ENCODE assay signal across 14 cellular contexts in the genomic region with DNA sequence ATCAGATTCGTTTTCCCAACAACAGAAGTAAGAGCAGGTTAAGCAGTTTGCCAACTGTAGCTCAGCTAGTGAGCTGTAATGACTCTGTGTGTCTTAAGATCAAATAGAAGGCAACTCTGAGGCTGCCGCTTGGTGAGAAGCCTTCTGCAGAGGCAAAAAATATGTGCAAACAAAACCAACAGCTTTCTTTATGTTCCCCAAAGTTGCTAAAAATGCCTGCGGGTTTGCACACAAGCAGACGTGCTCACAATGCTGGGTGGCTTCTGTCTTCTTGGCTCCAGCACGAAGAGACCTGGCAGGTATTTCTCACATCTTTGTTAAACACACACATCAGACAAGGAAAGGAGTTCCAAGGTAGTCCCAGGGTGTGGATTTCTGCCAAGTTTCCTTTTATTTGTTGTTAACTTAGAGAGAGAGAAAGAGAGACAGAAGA.
DNase-seq lines count a peak whose midpoint lies in the region; ATAC-seq and TF ChIP-seq lines count a peak whose summit lies in the region.
"Had no signal": no experiment of that assay in that cellular context is flagged by ENCODE, and none has a peak within 500 bp of the region (broad histone marks: within the 10 kb centered on the region; RNA-seq: fewer than 3 reads in every experiment).

No MANE protein-coding gene starts in this region.

- peaks cover 64% of the 10 kb centered on the region for H3K4me1 Mint-ChIP-seq in activated T-cell treated with anti-CD3 and anti-CD28 coated beads, Interleukin-2, amount 50 U/mL, for 24 hours (ENCODE audit: low read depth)
- H3K4me1 Mint-ChIP-seq in immature natural killer cell, result peaks cover 63 to 66% of the 10 kb centered on the region in 2 donors

- H3K27me3 ChIP-seq in stomach smooth muscle (ENCODE audit: control insufficient read depth in 1 of 2, insufficient read depth in 2 of 2, low read length in 2 of 2), result no peaks in the 10 kb centered on the region
- H3K27me3 ChIP-seq: esophagus muscularis mucosa had no signal

- no peaks in the 10 kb centered on the region for H3K36me3 ChIP-seq in stomach smooth muscle (ENCODE audit: control insufficient read depth in 2 of 2, insufficient read depth in 2 of 2, low read length in 2 of 2)
- H3K36me3 ChIP-seq: esophagus muscularis mucosa had no signal

- no peak overlapping the region for H3K9ac ChIP-seq in stomach smooth muscle (ENCODE audit: low read length in 2 of 2)

- H3K36me3 Mint-ChIP-seq in activated T-cell treated with anti-CD3 and anti-CD28 coated beads, Interleukin-2, amount 50 U/mL, for 24 hours (ENCODE audit: low read depth), result no peaks in the 10 kb centered on the region
- H3K36me3 Mint-ChIP-seq in immature natural killer cell, result no peaks in the 10 kb centered on the region
- H3K36me3 Mint-ChIP-seq: type B pancreatic cell had no signal

- no peaks in the 10 kb centered on the region for H3K9me3 ChIP-seq in stomach smooth muscle (ENCODE audit: control insufficient read depth in 2 of 2, low read length in 2 of 2)
- H3K9me3 ChIP-seq: esophagus muscularis mucosa had no signal

- TF ChIP-seq CTCF in VCaP (conservative IDR thresholded peaks at IDR 0.05), result no peak

- peaks cover 6% of the 10 kb centered on the region for H3K9me3 Mint-ChIP-seq in activated T-cell treated with anti-CD3 and anti-CD28 coated beads, Interleukin-2, amount 50 U/mL, for 24 hours
- H3K9me3 Mint-ChIP-seq in immature natural killer cell, result no peaks in the 10 kb centered on the region
- H3K9me3 Mint-ChIP-seq: type B pancreatic cell had no signal

- peak overlapping the region; percentile 44 for H3K27ac Mint-ChIP-seq in activated T-cell treated with anti-CD3 and anti-CD28 coated beads, Interleukin-2, amount 50 U/mL, for 24 hours
- peak overlapping the region; percentile 83 to 89 (median 87) for H3K27ac Mint-ChIP-seq in immature natural killer cell
- H3K27ac Mint-ChIP-seq: type B pancreatic cell had no signal

- H3K4me3 ChIP-seq in stomach smooth muscle (ENCODE audit: low read length in 2 of 2), result no peak overlapping the region
- H3K4me3 ChIP-seq: esophagus muscularis mucosa, lung had no signal

- no peak for ATAC-seq in GM18907 (IDR thresholded peaks at IDR 0.05; ENCODE audit: unreplicated experiment)
- ATAC-seq in HG03045 (IDR thresholded peaks at IDR 0.05; ENCODE audit: unreplicated experiment), result no peak

- H3K27ac ChIP-seq in VCaP (peak overlapping the region; percentile 94), stomach smooth muscle (ENCODE audit: low read length) (peak overlapping the region; percentile 31)
- H3K27ac ChIP-seq: esophagus muscularis mucosa had no signal

- H3K4me1 ChIP-seq in stomach smooth muscle (ENCODE audit: control insufficient read depth, insufficient read depth, low read length), result peaks cover 3% of the 10 kb centered on the region

- DNase-seq in activated T-cell treated with anti-CD3 and anti-CD28 coated beads, Interleukin-2, amount 50 U/mL, for 24 hours, result no peak
- no peak for DNase-seq in activated T-cell treated with anti-CD3 and anti-CD28 coated beads, Interleukin-2, amount 50 U/mL, for 1 hour
- DNase-seq in immature natural killer cell (peak in 2 of 3 donors; percentile 24 to 34), NOMO-1 (lab: John Stamatoyannopoulos, UW; ENCODE audit: unreplicated experiment in 2 of 2) (no peak)
- DNase-seq: activated CD4-positive, alpha-beta T cell treated with anti-CD3 and anti-CD28 coated beads for 4 hours; cerebellar nuclear complex; NCI-H446 had no signal

- no peaks in the 10 kb centered on the region for H3K27me3 Mint-ChIP-seq in activated T-cell treated with anti-CD3 and anti-CD28 coated beads, Interleukin-2, amount 50 U/mL, for 24 hours
- H3K27me3 Mint-ChIP-seq in immature natural killer cell (ENCODE audit: low read depth in 3 of 3), result peaks cover 0 to 7% (median 1%) of the 10 kb centered on the region in 3 donors
- H3K27me3 Mint-ChIP-seq: type B pancreatic cell had no signal

- no peak overlapping the region for H3K4me3 Mint-ChIP-seq in activated T-cell treated with anti-CD3 and anti-CD28 coated beads, Interleukin-2, amount 50 U/mL, for 24 hours
- H3K4me3 Mint-ChIP-seq in immature natural killer cell, result peak overlapping the region; percentile 70 to 88 (median 81)
- H3K4me3 Mint-ChIP-seq: type B pancreatic cell had no signal

Comparison
In these comparisons a context has a peak if more than half of its experiments do, and no peak if none do; other contexts are left out.
1. DNase-seq: peak in immature natural killer cell (2 of 3); none in activated T-cell treated with anti-CD3 and anti-CD28 coated beads, Interleukin-2, amount 50 U/mL, for 24 hours (single experiment), activated T-cell treated with anti-CD3 and anti-CD28 coated beads, Interleukin-2, amount 50 U/mL, for 1 hour (single experiment) and NOMO-1 (0 of 2).